17 cellular contexts compared by ENCODE assay signal in genomic region chr5:29930316-29930715, GRCh38.
DNase-seq lines count a peak whose midpoint lies in the region; TF ChIP-seq lines count a peak whose summit lies in the region.
"Had no signal": no experiment of that assay in that cellular context is flagged by ENCODE, and none has a peak within 500 bp of the region (broad histone marks: within the 10 kb centered on the region; RNA-seq: fewer than 3 reads in every experiment).

No MANE protein-coding gene starts in this region.

- no peaks in the 10 kb centered on the region for H3K36me3 Mint-ChIP-seq in chondrocyte (ENCODE audit: low read depth)
- H3K36me3 Mint-ChIP-seq: CD14-positive monocyte had no signal

- H3K27me3 Mint-ChIP-seq in chondrocyte (ENCODE audit: low read depth) = peaks cover 2% of the 10 kb centered on the region

- no peaks in the 10 kb centered on the region for H3K4me1 Mint-ChIP-seq in chondrocyte (ENCODE audit: low read depth)
- H3K4me1 Mint-ChIP-seq: CD14-positive monocyte had no signal

- DNase-seq in NCI-H82 (lab: John Stamatoyannopoulos, UW) (peak; percentile 2), NCI-H82 treated with DMSO at 0.1 percent for 48 hours (lab: John Stamatoyannopoulos, UW; ENCODE audit: unreplicated experiment) (no peak), NCI-H69 (lab: John Stamatoyannopoulos, UW) (peak; percentile 40), chondrocyte (ENCODE audit: low spot score) (no peak), NCI-H2227 (lab: John Stamatoyannopoulos, UW; ENCODE audit: unreplicated experiment) (no peak)
- no peak for DNase-seq in stimulated activated CD4-positive, alpha-beta T cell treated with anti-CD3 and anti-CD28 coated beads, Interleukin-2, amount 100 ng/mL, for 24 hours
- no peak for DNase-seq in stimulated activated CD4-positive, alpha-beta T cell treated with anti-CD3 and anti-CD28 coated beads, Interleukin-2, amount 100 ng/mL, for 48 hours
- DNase-seq: 8988T, AML-193, DMS79, HCEC 1CT, IMR-90, MV-4-11, NCI-H1105 treated with DMSO at 0.1 percent for 48 hours, NCI-H2029 treated with DMSO at 0.1 percent for 48 hours, NCI-H345 had no signal

- peak; percentile 23 for TF ChIP-seq CTCF in chondrocyte (IDR thresholded peaks at IDR 0.05)

- H3K4me3 Mint-ChIP-seq in chondrocyte (ENCODE audit: unreplicated experiment) = no peak overlapping the region
- H3K4me3 Mint-ChIP-seq: CD14-positive monocyte had no signal

- no peaks in the 10 kb centered on the region for H3K9me3 Mint-ChIP-seq in chondrocyte (ENCODE audit: low read depth)

- no peak overlapping the region for H3K27ac Mint-ChIP-seq in chondrocyte (ENCODE audit: unreplicated experiment)
- H3K27ac Mint-ChIP-seq: CD14-positive monocyte had no signal

Comparison
In these comparisons a context has a peak if more than half of its experiments do, and no peak if none do; other contexts are left out.
1. DNase-seq: peak in NCI-H82 (single experiment) and NCI-H69 (single experiment); none in NCI-H82 treated with DMSO at 0.1 percent for 48 hours (single experiment), chondrocyte (single experiment), stimulated activated CD4-positive, alpha-beta T cell treated with anti-CD3 and anti-CD28 coated beads, Interleukin-2, amount 100 ng/mL, for 24 hours (0 of 2), stimulated activated CD4-positive, alpha-beta T cell treated with anti-CD3 and anti-CD28 coated beads, Interleukin-2, amount 100 ng/mL, for 48 hours (0 of 2) and NCI-H2227 (single experiment).